Comparison of ENCODE assay signal across 7 cellular contexts in genomic region chr2:177716484-177716883, GRCh38.
"Had no signal": no experiment of that assay in that cellular context is flagged by ENCODE, and none has a peak within 500 bp of the region (broad histone marks: within the 10 kb centered on the region; RNA-seq: fewer than 3 reads in every experiment).

No MANE protein-coding gene starts in this region.

- H3K4me3 Mint-ChIP-seq: GM23338, H9 had no signal

- ATAC-seq: GM23338, HepG2 had no signal

- H3K27ac Mint-ChIP-seq: GM23338, H9 had no signal

- FAIRE-seq: H1, H54, HepG2 had no signal

- DNase-seq: H9, HCEC 1CT, KBM-7 had no signal

- H3K9me3 Mint-ChIP-seq: GM23338, H9 had no signal
